In genomic region chr5:40945111-40945510, GRCh38 we compare ENCODE assay signal across 18 cellular contexts.
DNase-seq lines count a peak whose midpoint lies in the region; ATAC-seq lines count a peak whose summit lies in the region.
"Had no signal": no experiment of that assay in that cellular context is flagged by ENCODE, and none has a peak within 500 bp of the region (broad histone marks: within the 10 kb centered on the region; RNA-seq: fewer than 3 reads in every experiment).

No MANE protein-coding gene starts in this region.

- no peak for ATAC-seq in GM19467 (IDR thresholded peaks at IDR 0.05; ENCODE audit: unreplicated experiment)

- peak; percentile 10 for DNase-seq in DMS153 treated with DMSO at 0.1 percent for 48 hours (lab: John Stamatoyannopoulos, UW; ENCODE audit: unreplicated experiment)
- DNase-seq in DMS153 (lab: John Stamatoyannopoulos, UW) = no peak
- DNase-seq in NCI-H2196 treated with DMSO at 0.1 percent for 48 hours (lab: John Stamatoyannopoulos, UW; ENCODE audit: unreplicated experiment) = peak; percentile 71
- DNase-seq in NCI-H2196 (lab: John Stamatoyannopoulos, UW; ENCODE audit: unreplicated experiment) = no peak
- peak; percentile 21 for DNase-seq in DMS114 treated with DMSO at 0.1 percent for 48 hours (lab: John Stamatoyannopoulos, UW; ENCODE audit: unreplicated experiment)
- DNase-seq in RKO (ENCODE audit: low spot score) = peak; percentile 57
- no peak for DNase-seq in activated CD4-positive, CD25-positive, alpha-beta regulatory T cell (lab: John Stamatoyannopoulos, UW)
- DNase-seq: 8988T; BE2C; Caco-2; CD4-positive, CD25-positive, alpha-beta regulatory T cell; DND-41; MV-4-11; NCI-H1417 treated with DMSO at 0.1 percent for 48 hours; NCI-H2081; NCI-H748 treated with DMSO at 0.1 percent for 48 hours; PC-9 had no signal

Comparison
In these comparisons a context has a peak if more than half of its experiments do, and no peak if none do; other contexts are left out.
1. DNase-seq: peak in DMS153 treated with DMSO at 0.1 percent for 48 hours (single experiment), NCI-H2196 treated with DMSO at 0.1 percent for 48 hours (single experiment), DMS114 treated with DMSO at 0.1 percent for 48 hours (single experiment) and RKO (single experiment); none in DMS153 (single experiment), NCI-H2196 (single experiment) and activated CD4-positive, CD25-positive, alpha-beta regulatory T cell (0 of 4).